16 cellular contexts compared by ENCODE assay signal in the genomic region with DNA sequence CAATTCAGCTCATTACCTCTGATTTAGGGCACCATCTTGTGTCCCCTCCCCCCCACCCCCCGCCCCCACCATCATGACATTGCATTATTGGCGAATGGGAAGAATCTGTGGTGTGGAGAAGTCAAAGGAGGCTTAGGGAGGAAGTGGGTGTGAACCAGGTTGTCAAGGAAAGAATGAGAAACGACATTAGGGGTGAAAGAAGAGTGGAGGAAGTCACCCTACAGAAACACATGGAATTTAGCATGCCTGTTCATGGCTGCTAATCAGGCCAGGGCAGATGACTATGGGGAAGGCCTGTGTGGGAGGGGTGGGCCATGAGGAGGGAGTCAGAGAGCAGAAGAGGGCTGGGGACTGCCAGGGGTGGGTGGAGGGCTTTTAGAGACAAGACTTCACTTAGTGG.
"Had no signal": no experiment of that assay in that cellular context is flagged by ENCODE, and none has a peak within 500 bp of the region (broad histone marks: within the 10 kb centered on the region; RNA-seq: fewer than 3 reads in every experiment).

No MANE protein-coding gene starts in this region.

- H3K4me2 ChIP-seq: neural progenitor cell had no signal

- H3K9ac ChIP-seq: neural progenitor cell had no signal

- H3K4me1 ChIP-seq: gastrocnemius medialis, heart left ventricle, lower lobe of right lung, neural progenitor cell had no signal

- H3K27ac Mint-ChIP-seq: activated CD8-positive, alpha-beta memory T cell treated with anti-CD3 and anti-CD28 coated beads, Interleukin-2, amount 10 ng/mL, durations not matched to agents 7 days and 5 days; activated naive CD4-positive, alpha-beta T cell treated with anti-CD3 and anti-CD28 coated beads for 36 hours; activated T-helper 2 cell treated with anti-CD3 and anti-CD28 coated beads, Interferon-gamma antibody, Interleukin-2, Interleukin-4, amounts not matched to agents 10 μg/mL and 5 μg/mL and 100 μg/mL, durations not matched to agents 14 hours and 24 hours and 36 hours; dendritic cell treated with granulocyte-macrophage colony-stimulating factor and Interleukin-4, amounts not matched to agents 40 ng/mL and 50 ng/mL, for 4 days; effector memory CD8-positive, alpha-beta T cell; neural progenitor cell had no signal

- H3K36me3 ChIP-seq: gastrocnemius medialis, heart left ventricle, lower lobe of right lung, neural progenitor cell, ovary had no signal

- DNase-seq: activated CD4-positive, alpha-beta T cell treated with anti-CD3 and anti-CD28 coated beads, Interleukin-2, amount 50 U/mL, for 4 hours; activated CD8-positive, alpha-beta memory T cell treated with anti-CD3 and anti-CD28 coated beads, Interleukin-2, amount 10 ng/mL, durations not matched to agents 7 days and 5 days; activated naive CD4-positive, alpha-beta T cell treated with anti-CD3 and anti-CD28 coated beads for 36 hours; activated T-cell treated with anti-CD3 and anti-CD28 coated beads, Interleukin-2, amount 50 U/mL, for 1 hour; effector memory CD8-positive, alpha-beta T cell; gastrocnemius medialis; heart left ventricle; left colon; lower lobe of right lung; ovary; T-helper 1 cell had no signal

- H2AFZ ChIP-seq: neural progenitor cell had no signal

- H3K4me3 ChIP-seq: gastrocnemius medialis, heart left ventricle, lower lobe of right lung, neural progenitor cell, ovary had no signal

- H3K27me3 ChIP-seq: gastrocnemius medialis, heart left ventricle, neural progenitor cell, ovary had no signal

- ATAC-seq: activated CD4-positive, CD25-positive, alpha-beta regulatory T cell treated with anti-CD3 and anti-CD28 coated beads, Interleukin-2, amount 50 U/mL, for 24 hours; activated CD8-positive, alpha-beta memory T cell treated with anti-CD3 and anti-CD28 coated beads, Interleukin-2, amount 10 ng/mL, durations not matched to agents 7 days and 5 days; effector memory CD8-positive, alpha-beta T cell; gastrocnemius medialis; heart left ventricle; left colon; lower lobe of right lung; sciatic nerve had no signal

- H3K9me3 Mint-ChIP-seq: activated naive CD4-positive, alpha-beta T cell treated with anti-CD3 and anti-CD28 coated beads for 36 hours; activated T-helper 2 cell treated with anti-CD3 and anti-CD28 coated beads, Interferon-gamma antibody, Interleukin-2, Interleukin-4, amounts not matched to agents 10 μg/mL and 5 μg/mL and 100 μg/mL, durations not matched to agents 14 hours and 24 hours and 36 hours; dendritic cell treated with granulocyte-macrophage colony-stimulating factor and Interleukin-4, amounts not matched to agents 40 ng/mL and 50 ng/mL, for 4 days; effector memory CD8-positive, alpha-beta T cell; neural progenitor cell had no signal

- H3K9me3 ChIP-seq: gastrocnemius medialis, heart left ventricle, lower lobe of right lung, ovary had no signal

- H3K27me3 Mint-ChIP-seq: dendritic cell treated with granulocyte-macrophage colony-stimulating factor and Interleukin-4, amounts not matched to agents 40 ng/mL and 50 ng/mL, for 4 days had no signal

- H3K4me1 Mint-ChIP-seq: activated CD8-positive, alpha-beta memory T cell treated with anti-CD3 and anti-CD28 coated beads, Interleukin-2, amount 10 ng/mL, durations not matched to agents 7 days and 5 days had no signal

- H3K4me3 Mint-ChIP-seq: activated CD8-positive, alpha-beta memory T cell treated with anti-CD3 and anti-CD28 coated beads, Interleukin-2, amount 10 ng/mL, durations not matched to agents 7 days and 5 days; activated naive CD4-positive, alpha-beta T cell treated with anti-CD3 and anti-CD28 coated beads for 36 hours; dendritic cell treated with granulocyte-macrophage colony-stimulating factor and Interleukin-4, amounts not matched to agents 40 ng/mL and 50 ng/mL, for 4 days; effector memory CD8-positive, alpha-beta T cell; neural progenitor cell had no signal

- H3K36me3 Mint-ChIP-seq: activated CD8-positive, alpha-beta memory T cell treated with anti-CD3 and anti-CD28 coated beads, Interleukin-2, amount 10 ng/mL, durations not matched to agents 7 days and 5 days; neural progenitor cell had no signal

- H3K27ac ChIP-seq: gastrocnemius medialis, heart left ventricle, lower lobe of right lung, neural progenitor cell, ovary had no signal
